ENCODE assay signal across 16 cellular contexts in the genomic region with DNA sequence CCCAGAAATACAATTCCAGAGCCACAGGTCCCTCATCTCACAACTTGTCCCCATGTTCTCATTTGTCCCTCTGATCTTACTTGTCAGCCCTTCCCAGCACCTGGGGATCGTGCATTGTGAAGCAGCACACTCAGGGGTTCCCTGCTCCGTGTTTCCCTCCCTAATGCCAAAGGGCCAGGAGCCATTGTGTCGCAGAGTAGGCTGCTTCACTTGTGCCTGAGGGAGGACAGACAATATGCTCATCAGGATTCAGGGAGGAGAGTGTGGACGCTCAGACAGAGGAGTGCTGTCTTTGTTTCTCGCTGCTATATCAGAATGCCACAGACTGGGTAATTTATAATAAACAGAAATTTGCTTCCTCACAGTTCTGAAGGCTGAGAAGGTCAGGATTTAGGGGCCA.
A peak's percentile ranks its signal among the peaks of the same experiment; 100 is the strongest.
DNase-seq lines count a peak whose midpoint lies in the region; ATAC-seq and TF ChIP-seq lines count a peak whose summit lies in the region.
"Had no signal": no experiment of that assay in that cellular context is flagged by ENCODE, and none has a peak within 500 bp of the region (broad histone marks: within the 10 kb centered on the region; RNA-seq: fewer than 3 reads in every experiment).

No MANE protein-coding gene starts in this region.

- no peak overlapping the region for H2BK20ac ChIP-seq in H9 (ENCODE audit: low read depth, low read length, poor library complexity, severe bottlenecking)

- no peaks in the 10 kb centered on the region; the same call in 1 of the 2 replicates for H3K27me3 Mint-ChIP-seq in H9 (ENCODE audit: low read depth)
- H3K27me3 Mint-ChIP-seq: CD4-positive, alpha-beta memory T cell had no signal

- H3K4me1 Mint-ChIP-seq in H9 = peaks cover 35 to 48% of the 10 kb centered on the region in 2 experiments
- H3K4me1 Mint-ChIP-seq: CD4-positive, alpha-beta memory T cell had no signal

- H3K36me3 ChIP-seq in mesenchymal stem cell (ENCODE audit: control insufficient read depth in 1 of 2, insufficient read depth in 2 of 2, low read depth in 1 of 2, low read length in 2 of 2) = peaks cover 7 to 71% of the 10 kb centered on the region in 2 experiments
- H3K36me3 ChIP-seq: BE2C had no signal

- H3K23ac ChIP-seq in H9 (ENCODE audit: insufficient read length, low read depth, low read length) = no peak overlapping the region
- H3K23ac ChIP-seq in mesenchymal stem cell (ENCODE audit: low read length in 2 of 2) = no peak overlapping the region

- peak overlapping the region; percentile 58 for H3K4me3 ChIP-seq in WI38 (ENCODE audit: low read depth, low read length)
- no peak overlapping the region for H3K4me3 ChIP-seq in mesenchymal stem cell (ENCODE audit: insufficient read depth in 1 of 2, low read depth in 1 of 2, low read length in 2 of 2)
- H3K4me3 ChIP-seq: A549 had no signal

- no peak overlapping the region for H3T11ph ChIP-seq in H9 (ENCODE audit: low read length)

- H3K9me3 Mint-ChIP-seq in H9 = peaks cover 0 to 2% of the 10 kb centered on the region in 2 experiments; a peak in 1 of 5 replicates

- H3K56ac ChIP-seq in H9 (ENCODE audit: insufficient read length, low read depth, low read length) = no peak overlapping the region

- no peaks in the 10 kb centered on the region for H3K23me2 ChIP-seq in H9 (ENCODE audit: insufficient read length, low read depth, low read length, poor library complexity, severe bottlenecking)

- H2BK12ac ChIP-seq in H9 (ENCODE audit: insufficient read length, low read depth, low read length) = no peak overlapping the region
- H2BK12ac ChIP-seq in mesenchymal stem cell (ENCODE audit: low read length in 2 of 2) = peak overlapping the region in 1 of 2 experiments; percentile 56

- no peak overlapping the region for H4K5ac ChIP-seq in H9 (ENCODE audit: insufficient read length, low read depth, low read length)

- H3K27ac Mint-ChIP-seq in H9 = peak overlapping the region; percentile 4 to 77 (median 59); a peak in 3 of 7 replicates
- H3K27ac Mint-ChIP-seq: CD4-positive, alpha-beta memory T cell had no signal

- intact Hi-C loops in left ventricle myocardium superior (cut with micrococcal nuclease) = no loop called here

- H2BK5ac ChIP-seq in H9 (ENCODE audit: insufficient read length, low read length) (no peak overlapping the region), mesenchymal stem cell (ENCODE audit: low read depth, low read length, poor library complexity, severe bottlenecking) (no peak overlapping the region)

- H3K79me1 ChIP-seq in H9 (ENCODE audit: insufficient read depth, low read depth, low read length, poor library complexity, severe bottlenecking) (no peaks in the 10 kb centered on the region), mesenchymal stem cell (replicated peaks; ENCODE audit: low read length, poor library complexity, severe bottlenecking) (no peaks in the 10 kb centered on the region)

- H3K4me1 ChIP-seq in H9 (ENCODE audit: insufficient read depth, low read length) (peaks cover 6% of the 10 kb centered on the region), mesenchymal stem cell (ENCODE audit: control insufficient read depth, insufficient read depth, low read depth, low read length) (peaks cover 3% of the 10 kb centered on the region)
- H3K4me1 ChIP-seq: A549, BE2C had no signal

- no peak overlapping the region for H2BK120ac ChIP-seq in H9 (ENCODE audit: low read depth, low read length, poor library complexity, severe bottlenecking)
- H2BK120ac ChIP-seq in mesenchymal stem cell (ENCODE audit: low read depth, low read length) = no peak overlapping the region

- no peaks in the 10 kb centered on the region for H3K79me2 ChIP-seq in H9 (ENCODE audit: insufficient read depth, low read length)

- DNase-seq in ELF-1 (ENCODE audit: low read depth, low spot score) = peak; percentile 55
- DNase-seq in H9 = no peak
- no peak for DNase-seq in mesenchymal stem cell
- DNase-seq in left ventricle myocardium superior = no peak
- no peak for DNase-seq in activated T-cell treated with anti-CD3 and anti-CD28 coated beads for 4 hours
- DNase-seq: BE2C; CD4-positive, alpha-beta memory T cell; DMS79; EL; GDM1 had no signal

- no peak overlapping the region for H3K4me3 Mint-ChIP-seq in H9

- H3K27me3 ChIP-seq in H9 (ENCODE audit: insufficient read depth, low read length) (no peaks in the 10 kb centered on the region), mesenchymal stem cell (ENCODE audit: control insufficient read depth in 1 of 2, insufficient read depth in 1 of 2, low read length in 2 of 2) (no peaks in the 10 kb centered on the region)
- H3K27me3 ChIP-seq: BE2C had no signal

- peaks cover 2 to 3% (median 2%) of the 10 kb centered on the region in 3 experiments; a peak in 3 of 7 replicates for H3K36me3 Mint-ChIP-seq in H9 (ENCODE audit: insufficient read depth in 1 of 3, low read depth in 3 of 3)
- H3K36me3 Mint-ChIP-seq: CD4-positive, alpha-beta memory T cell had no signal

- H3K9ac ChIP-seq in H9 (ENCODE audit: extremely low read depth, insufficient read length, low read length) (no peak overlapping the region), mesenchymal stem cell (ENCODE audit: low read length) (no peak overlapping the region)

- H2AK5ac ChIP-seq in H9 (ENCODE audit: insufficient read length, low read length) (no peak overlapping the region), mesenchymal stem cell (ENCODE audit: low read length, severe bottlenecking) (peak overlapping the region; percentile 5)

- H3K4ac ChIP-seq in H9 (ENCODE audit: low read depth, low read length) (no peak overlapping the region), mesenchymal stem cell (ENCODE audit: low read depth in 1 of 2, low read length in 2 of 2) (no peak overlapping the region)

- H3K14ac ChIP-seq in H9 (ENCODE audit: insufficient read depth, low read length) = no peak overlapping the region
- peak overlapping the region in 1 of 2 experiments; percentile 13 for H3K14ac ChIP-seq in mesenchymal stem cell (ENCODE audit: low read length in 2 of 2)

- H4K91ac ChIP-seq in H9 (ENCODE audit: insufficient read length, low read depth, low read length) = no peak overlapping the region
- no peak overlapping the region for H4K91ac ChIP-seq in mesenchymal stem cell (ENCODE audit: low read length)

- H3K27ac ChIP-seq in H9 (ENCODE audit: insufficient read length, low read depth, low read length) (no peak overlapping the region), mesenchymal stem cell (ENCODE audit: low read length, poor library complexity, severe bottlenecking) (no peak overlapping the region)
- H3K27ac ChIP-seq: C4-2B had no signal

- no peak overlapping the region for H2BK15ac ChIP-seq in H9 (ENCODE audit: low read depth, low read length)
- H2BK15ac ChIP-seq in mesenchymal stem cell (ENCODE audit: low read depth, poor library complexity, severe bottlenecking) = no peak overlapping the region

- ATAC-seq in left ventricle myocardium superior (no peak), HG03571 (IDR thresholded peaks at IDR 0.05; ENCODE audit: unreplicated experiment) (no peak), GM21529 (IDR thresholded peaks at IDR 0.05; ENCODE audit: unreplicated experiment) (no peak)
- ATAC-seq: A549, HCT116 had no signal

- H3K4me2 ChIP-seq in H9 (ENCODE audit: insufficient read depth, insufficient read length, low read length) = no peak overlapping the region
- H3K4me2 ChIP-seq in mesenchymal stem cell (ENCODE audit: low read length, poor library complexity, severe bottlenecking) = no peak overlapping the region
- H3K4me2 ChIP-seq: A549 had no signal

- no peaks in the 10 kb centered on the region for H3K9me3 ChIP-seq in H9 (ENCODE audit: control insufficient read depth, low read depth, low read length)
- peaks cover 2% of the 10 kb centered on the region for H3K9me3 ChIP-seq in mesenchymal stem cell (ENCODE audit: control insufficient read depth, low read length)
- H3K9me3 ChIP-seq: A549, BE2C had no signal

- TF ChIP-seq CTCF in H9 (conservative IDR thresholded peaks at IDR 0.05) = no peak
- TF ChIP-seq CTCF in WI38 (IDR thresholded peaks at IDR 0.05; ENCODE audit: low read depth, low read length) = no peak

- WGBS in H9 (ENCODE audit: extremely low coverage, insufficient read length, low lambda C conversion rate) = no CpG with 5 or more reads among the region's 5 CpGs
- 84% methylated on average over 5 of the region's 5 CpGs for WGBS in mesenchymal stem cell

- H2AFZ ChIP-seq in H9 (ENCODE audit: low read length) (no peak overlapping the region), mesenchymal stem cell (ENCODE audit: low read depth, low read length) (no peak overlapping the region)

- no peak overlapping the region for H3K18ac ChIP-seq in H9 (ENCODE audit: insufficient read length, low read depth, low read length)
- H3K18ac ChIP-seq in mesenchymal stem cell (ENCODE audit: low read depth in 1 of 2, low read length in 2 of 2) = no peak overlapping the region

- H4K20me1 ChIP-seq in H9 (ENCODE audit: control insufficient read depth, insufficient read depth, insufficient read length) = no peaks in the 10 kb centered on the region

- H4K8ac ChIP-seq in H9 (replicated peaks; ENCODE audit: insufficient read length, low read depth, low read length) (no peak overlapping the region), mesenchymal stem cell (ENCODE audit: low read length) (no peak overlapping the region)
